In the genomic region with DNA sequence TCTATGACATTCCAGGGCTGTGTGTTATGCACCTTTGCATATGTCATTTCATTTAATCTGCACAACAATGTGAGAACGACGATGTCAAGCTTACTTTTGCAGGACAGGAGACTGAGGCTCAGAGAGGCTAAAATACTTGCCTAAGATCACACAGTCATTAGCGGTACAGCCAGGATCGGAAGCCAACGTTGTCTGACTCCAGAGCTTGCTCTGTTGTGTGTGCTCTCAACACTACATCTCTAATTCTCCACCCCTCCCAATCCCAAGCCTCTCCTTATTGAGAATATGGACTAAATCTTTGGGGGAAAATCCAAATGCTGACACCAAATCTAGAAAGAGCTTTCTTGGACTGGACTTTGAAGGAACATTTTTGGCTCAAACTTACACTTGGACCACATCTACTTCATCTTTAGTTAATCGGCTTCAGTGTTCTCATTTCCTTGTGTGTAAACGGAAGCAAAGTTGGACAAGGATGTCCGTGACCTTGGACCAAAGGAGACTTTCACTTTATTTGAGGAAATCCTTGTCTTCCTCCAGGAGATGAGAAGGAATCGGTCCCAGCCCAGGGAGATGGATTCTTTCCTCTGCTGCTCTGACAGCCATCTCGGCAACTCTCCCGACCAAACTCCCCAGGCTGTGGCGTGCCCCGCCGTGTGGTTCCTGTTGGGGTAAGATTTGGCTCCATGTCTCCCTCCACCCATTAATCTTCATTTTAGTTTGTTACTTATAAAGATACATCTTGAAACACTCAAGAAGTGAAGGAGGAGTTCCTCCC, we compare ENCODE assay signal across 25 cellular contexts.
DNase-seq lines count a peak whose midpoint lies in the region; ATAC-seq, FAIRE-seq and TF ChIP-seq lines count a peak whose summit lies in the region.
"Had no signal": no experiment of that assay in that cellular context is flagged by ENCODE, and none has a peak within 500 bp of the region (broad histone marks: within the 10 kb centered on the region; RNA-seq: fewer than 3 reads in every experiment).

No MANE protein-coding gene starts in this region.

- DNase-seq in Right ventricle myocardium inferior (ENCODE audit: missing footprints) (no peak), cardiac septum (ENCODE audit: low spot score) (no peak), kidney (peak; percentile 70), Kasumi-1 (lab: John Stamatoyannopoulos, UW) (no peak), erythroblast (lab: John Stamatoyannopoulos, UW) (no peak), transverse colon (no peak)
- DNase-seq: ACHN; AML-193; C1 segment of cervical spinal cord; Calu3; CD8-positive, alpha-beta T cell; DMS153; IMR-90; MV-4-11; NCI-H1694; NCI-H2081 treated with DMSO at 0.1 percent for 48 hours; NCI-H2171 treated with DMSO at 0.1 percent for 48 hours; NCI-H526; SHP77 treated with DMSO at 0.1 percent for 48 hours had no signal

- ATAC-seq in Right ventricle myocardium inferior (peak; percentile 82), gastroesophageal sphincter (peak; percentile 61), HG02678 (IDR thresholded peaks at IDR 0.05; ENCODE audit: unreplicated experiment) (no peak)
- ATAC-seq: CD8-positive, alpha-beta T cell had no signal

- TF ChIP-seq EP300 in gastroesophageal sphincter (IDR thresholded peaks at IDR 0.05) = no peak
- TF ChIP-seq EP300 in transverse colon (IDR thresholded peaks at IDR 0.05; ENCODE audit: low read depth) = no peak

- FAIRE-seq in kidney (lab: Jason Lieb, UNC) = no peak
- FAIRE-seq: G401.6, H1 had no signal

- intact Hi-C loops in Right ventricle myocardium inferior (cut with DNase I) = no loop called here
- intact Hi-C loops in cardiac septum (cut with DNase I) = no loop called here
- intact Hi-C loops in kidney (cut with DNase I) = no loop called here
- intact Hi-C loops in transverse colon (cut with DNase I; ENCODE audit: low total_unique reads) = no loop called here

- TF ChIP-seq CTCF in gastroesophageal sphincter (IDR thresholded peaks at IDR 0.05) = no peak
- TF ChIP-seq CTCF in kidney (IDR thresholded peaks at IDR 0.05; ENCODE audit: borderline replicate concordance, extremely low read depth, insufficient read depth) = no peak
- TF ChIP-seq CTCF in transverse colon (IDR thresholded peaks at IDR 0.05) = no peak

- H3K4me3 ChIP-seq in gastroesophageal sphincter (no peak overlapping the region), kidney (ENCODE audit: low read length in 2 of 2) (no peak overlapping the region), transverse colon (no peak overlapping the region)
- H3K4me3 ChIP-seq: SK-N-MC had no signal

- H3K27ac ChIP-seq in gastroesophageal sphincter = peak overlapping the region in 1 of 4 donors; percentile 9
- no peak overlapping the region for H3K27ac ChIP-seq in kidney (ENCODE audit: low read depth in 2 of 2, low read length in 2 of 2)
- H3K27ac ChIP-seq in transverse colon = no peak overlapping the region
- H3K27ac ChIP-seq: 22Rv1, SK-N-MC had no signal

- WGBS in gastroesophageal sphincter (ENCODE audit: low coverage in 1 of 2), 2 donors = 48 to 57% methylated on average over 9 to 12 of the region's 14 CpGs
- WGBS in transverse colon (ENCODE audit: low coverage in 1 of 2), 2 donors = 86 to 87% methylated on average over 5 to 14 of the region's 14 CpGs

- H3K27me3 ChIP-seq in gastroesophageal sphincter (no peaks in the 10 kb centered on the region), transverse colon (no peaks in the 10 kb centered on the region)

- no peaks in the 10 kb centered on the region for H3K36me3 ChIP-seq in gastroesophageal sphincter
- H3K36me3 ChIP-seq in kidney (ENCODE audit: control insufficient read depth in 1 of 2, insufficient read depth in 2 of 2, low read length in 2 of 2) = no peaks in the 10 kb centered on the region
- no peaks in the 10 kb centered on the region for H3K36me3 ChIP-seq in transverse colon

- H3K9ac ChIP-seq in kidney (ENCODE audit: low read length in 2 of 2) = no peak overlapping the region

- H3K4me1 ChIP-seq in gastroesophageal sphincter (no peaks in the 10 kb centered on the region), kidney (ENCODE audit: control insufficient read depth in 1 of 2, insufficient read depth in 1 of 2, low read depth in 1 of 2, low read length in 2 of 2) (no peaks in the 10 kb centered on the region), transverse colon (no peaks in the 10 kb centered on the region)

- TF ChIP-seq POLR2A in gastroesophageal sphincter (IDR thresholded peaks at IDR 0.05) (no peak), erythroblast (IDR thresholded peaks at IDR 0.05; ENCODE audit: low read length) (no peak), transverse colon (IDR thresholded peaks at IDR 0.05) (no peak)

- in situ Hi-C loops in transverse colon (cut with MboI; ENCODE audit: low pct_ligation_motif_present in 1 of 4, low pct_unique_long_range_greater_than_20kb in 1 of 4, low sequenced_read_pairs in 3 of 4) = no loop called here

- no peaks in the 10 kb centered on the region for H3K9me3 ChIP-seq in gastroesophageal sphincter
- no peaks in the 10 kb centered on the region for H3K9me3 ChIP-seq in kidney (ENCODE audit: control insufficient read depth in 1 of 2, low read length in 2 of 2)
- H3K9me3 ChIP-seq in transverse colon = no peaks in the 10 kb centered on the region
